ENCODE assay signal across 22 cellular contexts in genomic region chr12:9606247-9606646, GRCh38. TPM values are rescaled to one million over a fixed set of nuclear protein-coding genes. Genes with fewer than 3 reads are reported as not detected.
DNase-seq lines count a peak whose midpoint lies in the region; ATAC-seq lines count a peak whose summit lies in the region.
"Had no signal": no experiment of that assay in that cellular context is flagged by ENCODE, and none has a peak within 500 bp of the region (broad histone marks: within the 10 kb centered on the region; RNA-seq: fewer than 3 reads in every experiment).

No MANE protein-coding gene starts in this region.

- no peak overlapping the region for H3K4me3 ChIP-seq in CD8-positive, alpha-beta memory T cell (ENCODE audit: low read length)
- H3K4me3 ChIP-seq: A549, BLaER1 had no signal

- no peak for ATAC-seq in activated T-cell treated with anti-CD3 and anti-CD28 coated beads, Interleukin-2, amount 50 U/mL, for 72 hours (replicated peaks in 1 of 2)
- peak; percentile 29 for ATAC-seq in activated T-helper 17 cell treated with anti-CD3 and anti-CD28 coated beads, Interleukin-2, amount 50 U/mL, for 72 hours (replicated peaks)
- peak in 1 of 2 donors; percentile 42 for ATAC-seq in natural killer cell treated with Interleukin-12 subunit alpha and Interleukin-12 subunit beta and Interleukin-15 and Interleukin-18, amount 100 ng/mL, for 72 hours
- no peak for ATAC-seq in GM18861 (IDR thresholded peaks at IDR 0.05; ENCODE audit: unreplicated experiment)
- ATAC-seq: A549, PC-3 had no signal

- H3K27me3 Mint-ChIP-seq in activated T-cell treated with anti-CD3 and anti-CD28 coated beads, Interleukin-2, amount 50 U/mL, for 72 hours (ENCODE audit: low read depth) = no peaks in the 10 kb centered on the region
- no peaks in the 10 kb centered on the region for H3K27me3 Mint-ChIP-seq in CD8-positive, alpha-beta memory T cell
- H3K27me3 Mint-ChIP-seq in activated T-helper 17 cell treated with anti-CD3 and anti-CD28 coated beads, Interleukin-2, amount 50 U/mL, for 72 hours = no peaks in the 10 kb centered on the region
- H3K27me3 Mint-ChIP-seq in natural killer cell treated with Interleukin-12 subunit alpha and Interleukin-12 subunit beta and Interleukin-15 and Interleukin-18, amount 100 ng/mL, for 72 hours = no peaks in the 10 kb centered on the region

- CTCF ChIA-PET in CD8-positive, alpha-beta memory T cell (lab: Charles Lee) = no interaction called here

- H3K27ac Mint-ChIP-seq in activated T-cell treated with anti-CD3 and anti-CD28 coated beads, Interleukin-2, amount 50 U/mL, for 72 hours = peak overlapping the region; percentile 12
- H3K27ac Mint-ChIP-seq in CD8-positive, alpha-beta memory T cell = peak overlapping the region; percentile 22 to 98 (median 90)
- peak overlapping the region; percentile 83 for H3K27ac Mint-ChIP-seq in activated T-helper 17 cell treated with anti-CD3 and anti-CD28 coated beads, Interleukin-2, amount 50 U/mL, for 72 hours
- H3K27ac Mint-ChIP-seq in natural killer cell treated with Interleukin-12 subunit alpha and Interleukin-12 subunit beta and Interleukin-15 and Interleukin-18, amount 100 ng/mL, for 72 hours = peak overlapping the region; percentile 99
- H3K27ac Mint-ChIP-seq: HFFc6 had no signal

- H3K36me3 ChIP-seq in CD8-positive, alpha-beta memory T cell (ENCODE audit: insufficient read depth, low read length) = no peaks in the 10 kb centered on the region

- no peak for DNase-seq in activated T-cell treated with anti-CD3 and anti-CD28 coated beads, Interleukin-2, amount 50 U/mL, for 72 hours
- no peak for DNase-seq in activated T-cell treated with anti-CD3 and anti-CD28 coated beads for 4 hours
- DNase-seq in CD8-positive, alpha-beta memory T cell = no peak
- no peak for DNase-seq in natural killer cell treated with Interleukin-12 subunit alpha and Interleukin-12 subunit beta and Interleukin-15 and Interleukin-18, amount 100 ng/mL, for 72 hours (ENCODE audit: low spot score)
- no peak for DNase-seq in mesenteric fat pad (ENCODE audit: low spot score)
- no peak for DNase-seq in stimulated activated CD4-positive, alpha-beta T cell treated with anti-CD3 and anti-CD28 coated beads, Interleukin-15, amount 100 ng/mL, for 24 hours
- DNase-seq: DMS79 treated with DMSO at 0.1 percent for 48 hours, HFFc6, KBM-7, NCI-H1105 treated with DMSO at 0.1 percent for 48 hours, NCI-H187, NCI-H2107, NCI-H2227 treated with DMSO at 0.1 percent for 48 hours, NCI-H524, NCI-H82, PC-3, SIG-M5 had no signal

- no peaks in the 10 kb centered on the region for H3K4me1 Mint-ChIP-seq in activated T-cell treated with anti-CD3 and anti-CD28 coated beads, Interleukin-2, amount 50 U/mL, for 72 hours (ENCODE audit: low read depth)
- peaks cover 34 to 76% (median 44%) of the 10 kb centered on the region in 3 donors for H3K4me1 Mint-ChIP-seq in CD8-positive, alpha-beta memory T cell
- H3K4me1 Mint-ChIP-seq in activated T-helper 17 cell treated with anti-CD3 and anti-CD28 coated beads, Interleukin-2, amount 50 U/mL, for 72 hours = peaks cover 28% of the 10 kb centered on the region
- peaks cover 69 to 76% of the 10 kb centered on the region in 2 donors for H3K4me1 Mint-ChIP-seq in natural killer cell treated with Interleukin-12 subunit alpha and Interleukin-12 subunit beta and Interleukin-15 and Interleukin-18, amount 100 ng/mL, for 72 hours (ENCODE audit: low read depth in 2 of 2)

- H3K27me3 ChIP-seq in CD8-positive, alpha-beta memory T cell (ENCODE audit: insufficient read depth, low read length, poor library complexity, severe bottlenecking) = no peaks in the 10 kb centered on the region
- H3K27me3 ChIP-seq: BLaER1 had no signal

- H3K9me3 ChIP-seq in CD8-positive, alpha-beta memory T cell (ENCODE audit: low read length) = no peaks in the 10 kb centered on the region
- H3K9me3 ChIP-seq: A549 had no signal

- H3K9me3 Mint-ChIP-seq in activated T-cell treated with anti-CD3 and anti-CD28 coated beads, Interleukin-2, amount 50 U/mL, for 72 hours = peaks cover 0 to 6% of the 10 kb centered on the region in 2 donors
- H3K9me3 Mint-ChIP-seq in CD8-positive, alpha-beta memory T cell = peaks cover 0 to 13% (median 2%) of the 10 kb centered on the region in 5 donors
- no peaks in the 10 kb centered on the region for H3K9me3 Mint-ChIP-seq in activated T-helper 17 cell treated with anti-CD3 and anti-CD28 coated beads, Interleukin-2, amount 50 U/mL, for 72 hours
- peaks cover 1% of the 10 kb centered on the region for H3K9me3 Mint-ChIP-seq in natural killer cell treated with Interleukin-12 subunit alpha and Interleukin-12 subunit beta and Interleukin-15 and Interleukin-18, amount 100 ng/mL, for 72 hours
- H3K9me3 Mint-ChIP-seq: HFFc6 had no signal

- peaks cover 22% of the 10 kb centered on the region for H3K4me1 ChIP-seq in CD8-positive, alpha-beta memory T cell (ENCODE audit: insufficient read depth, low read length)
- H3K4me1 ChIP-seq: A549, BLaER1 had no signal

- POLR2A ChIA-PET in CD8-positive, alpha-beta memory T cell (lab: Charles Lee) = no interaction called here

- H3K27ac ChIP-seq in CD8-positive, alpha-beta memory T cell (ENCODE audit: low read depth, low read length) = no peak overlapping the region
- H3K27ac ChIP-seq: A549, BLaER1, RWPE1 had no signal

- peak overlapping the region in 1 of 2 donors; percentile 53 for H3K4me3 Mint-ChIP-seq in activated T-cell treated with anti-CD3 and anti-CD28 coated beads, Interleukin-2, amount 50 U/mL, for 72 hours
- H3K4me3 Mint-ChIP-seq in CD8-positive, alpha-beta memory T cell = peak overlapping the region; percentile 65 to 97 (median 89)
- peak overlapping the region; percentile 83 for H3K4me3 Mint-ChIP-seq in activated T-helper 17 cell treated with anti-CD3 and anti-CD28 coated beads, Interleukin-2, amount 50 U/mL, for 72 hours
- peak overlapping the region; percentile 99 for H3K4me3 Mint-ChIP-seq in natural killer cell treated with Interleukin-12 subunit alpha and Interleukin-12 subunit beta and Interleukin-15 and Interleukin-18, amount 100 ng/mL, for 72 hours
- H3K4me3 Mint-ChIP-seq: HFFc6 had no signal

- H3K36me3 Mint-ChIP-seq in activated T-cell treated with anti-CD3 and anti-CD28 coated beads, Interleukin-2, amount 50 U/mL, for 72 hours (ENCODE audit: insufficient read depth in 2 of 2) = peaks cover 1 to 11% of the 10 kb centered on the region in 2 donors
- H3K36me3 Mint-ChIP-seq in CD8-positive, alpha-beta memory T cell = peaks cover 0 to 43% (median 27%) of the 10 kb centered on the region in 3 donors
- H3K36me3 Mint-ChIP-seq in activated T-helper 17 cell treated with anti-CD3 and anti-CD28 coated beads, Interleukin-2, amount 50 U/mL, for 72 hours (ENCODE audit: low read depth) = no peaks in the 10 kb centered on the region
- H3K36me3 Mint-ChIP-seq in natural killer cell treated with Interleukin-12 subunit alpha and Interleukin-12 subunit beta and Interleukin-15 and Interleukin-18, amount 100 ng/mL, for 72 hours = peaks cover 33% of the 10 kb centered on the region

RNA-seq across cellular contexts. Expression of gene KLRB1, which starts 1.5 kb away (rescaled TPM):
- 1 to 10 TPM in 1 of 2 donors, under 1 TPM in 1; 0.89 to 3.0 TPM for total RNA-seq in activated T-cell treated with anti-CD3 and anti-CD28 coated beads, Interleukin-2, amount 50 U/mL, for 72 hours
- total RNA-seq in CD8-positive, alpha-beta memory T cell = 1 to 10 TPM; 7.6 TPM
- polyA plus RNA-seq in CD8-positive, alpha-beta memory T cell = 249 TPM
- total RNA-seq in activated T-helper 17 cell treated with anti-CD3 and anti-CD28 coated beads, Interleukin-2, amount 50 U/mL, for 72 hours = 10 to 100 TPM in 1 of 2 donors, 1 to 10 TPM in 1; 6.8 to 11.6 TPM
- total RNA-seq in natural killer cell treated with Interleukin-12 subunit alpha and Interleukin-12 subunit beta and Interleukin-15 and Interleukin-18, amount 100 ng/mL, for 72 hours = 10 to 100 TPM; 10.5 to 23.9 TPM
- 0.39 TPM for total RNA-seq in mesenteric fat pad
- total RNA-seq: HFFc6, PC-3 had no signal
- polyA plus RNA-seq: A549 had no signal

Comparison
In these comparisons a context has a peak if more than half of its experiments do, and no peak if none do; other contexts are left out.
1. H3K27ac Mint-ChIP-seq: peak in every context shown above with its lines; median percentile 99 in natural killer cell treated with Interleukin-12 subunit alpha and Interleukin-12 subunit beta and Interleukin-15 and Interleukin-18, amount 100 ng/mL, for 72 hours; 90 in CD8-positive, alpha-beta memory T cell; 83 in activated T-helper 17 cell treated with anti-CD3 and anti-CD28 coated beads, Interleukin-2, amount 50 U/mL, for 72 hours; 12 in activated T-cell treated with anti-CD3 and anti-CD28 coated beads, Interleukin-2, amount 50 U/mL, for 72 hours.